Comparison of ENCODE assay signal across 1 cellular context in the genomic region with DNA sequence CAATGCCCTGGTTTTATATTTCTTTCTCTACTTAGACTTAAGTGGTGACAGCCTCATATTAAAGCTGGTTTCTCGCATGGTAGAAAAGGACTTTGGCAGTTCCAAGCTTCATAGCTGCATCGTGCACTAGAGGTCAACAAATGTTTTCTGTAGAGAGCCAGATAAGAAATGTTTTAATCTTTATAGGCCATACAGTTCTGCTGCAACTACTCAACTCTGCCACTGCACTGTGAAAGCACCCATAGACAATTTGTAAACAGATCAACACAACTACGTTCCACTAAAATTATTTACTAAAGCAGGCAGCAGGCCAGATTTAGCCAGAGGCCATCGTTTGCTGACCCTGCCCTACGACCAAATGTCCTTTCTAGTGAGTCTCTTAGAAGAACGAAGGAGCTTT.
TF ChIP-seq lines count a peak whose summit lies in the region.

No MANE protein-coding gene starts in this region.

TF ChIP-seq in K562, 482 proteins besides CTCF, POLR2A, EP300 and RAD21:
- TF ChIP-seq TARDBP (IDR thresholded peaks at IDR 0.05) (no peak), MTF1 (CRISPR knock-in tag; IDR thresholded peaks at IDR 0.05; ENCODE audit: borderline replicate concordance) (no peak), MBD2 (IDR thresholded peaks at IDR 0.05; ENCODE audit: borderline replicate concordance, low read depth) (no peak), NCOR1 (IDR thresholded peaks at IDR 0.05) (peak; percentile 58), ZNF766 (CRISPR knock-in tag; conservative IDR thresholded peaks at IDR 0.05) (no peak), MCM3 (IDR thresholded peaks at IDR 0.05) (no peak), POLR2AphosphoS5 (IDR thresholded peaks at IDR 0.05; ENCODE audit: control insufficient read depth, insufficient read depth, low read depth, low read length) (peak; percentile 63), TAL1 (IDR thresholded peaks at IDR 0.05) (peak; percentile 78), ATF7 (IDR thresholded peaks at IDR 0.05) (no peak), SMAD1 (IDR thresholded peaks at IDR 0.05; ENCODE audit: low read depth, low read length, partially characterized antibody) (no peak), TRIM24 (IDR thresholded peaks at IDR 0.05) (peak; percentile 20 to 58; a peak in 2 of 4 replicates), DPF2 (IDR thresholded peaks at IDR 0.05) (peak; percentile 48; the same call in 1 of the 2 replicates), CC2D1A (IDR thresholded peaks at IDR 0.05) (no peak), ARID1B (IDR thresholded peaks at IDR 0.05) (peak; percentile 77), TCF3 (CRISPR knock-in tag; IDR thresholded peaks at IDR 0.05) (peak; percentile 69), ZNF174 (CRISPR knock-in tag; IDR thresholded peaks at IDR 0.05) (no peak), MTA2 (IDR thresholded peaks at IDR 0.05; ENCODE audit: low read depth) (peak; percentile 58), BRF1 (IDR thresholded peaks at IDR 0.05; ENCODE audit: borderline replicate concordance, extremely low read depth, insufficient read length) (no peak), SOX6 (IDR thresholded peaks at IDR 0.05) (no peak), CCAR2 (IDR thresholded peaks at IDR 0.05; ENCODE audit: low read depth, low read length) (no peak), KDM1A (IDR thresholded peaks at IDR 0.05) (0 out of 4 replicates have a peak, but pooled peaks of 1 of the 2 experiments have one; percentile 15), KHSRP (IDR thresholded peaks at IDR 0.05) (no peak), SAP30 (IDR thresholded peaks at IDR 0.05; ENCODE audit: borderline replicate concordance, insufficient read depth, low read depth, low read length, poor library complexity, severe bottlenecking) (no peak), ZBED1 (IDR thresholded peaks at IDR 0.05) (no peak), SRSF3 (IDR thresholded peaks at IDR 0.05; ENCODE audit: insufficient read depth, low read length) (no peak), ZKSCAN1 (IDR thresholded peaks at IDR 0.05; ENCODE audit: low read depth, low read length) (no peak), MED1 (CRISPR knock-in tag; IDR thresholded peaks at IDR 0.05; ENCODE audit: borderline replicate concordance) (no peak), PML (IDR thresholded peaks at IDR 0.05; ENCODE audit: low read length) (0 out of 2 replicates have a peak, but pooled peaks have one; percentile 37), CHD4 (IDR thresholded peaks at IDR 0.05; ENCODE audit: insufficient read depth, insufficient replicate concordance, low read depth, low read length, poor library complexity, severe bottlenecking) (no peak), TAF15 (IDR thresholded peaks at IDR 0.05; ENCODE audit: low read depth, low read length) (no peak), MAFG (tag; conservative IDR thresholded peaks at IDR 0.05) (no peak), TEAD4 (IDR thresholded peaks at IDR 0.05; ENCODE audit: low read length) (peak; percentile 82), TEAD4 (CRISPR knock-in tag; IDR thresholded peaks at IDR 0.05; ENCODE audit: borderline replicate concordance) (no peak), JUND (IDR thresholded peaks at IDR 0.05; ENCODE audit: borderline replicate concordance, low read depth, low read length) (no peak), JUND (tag; IDR thresholded peaks at IDR 0.05; ENCODE audit: borderline replicate concordance, low read depth, low read length) (no peak), ZNF444 (CRISPR knock-in tag; IDR thresholded peaks at IDR 0.05) (no peak), CBFA2T3 (IDR thresholded peaks at IDR 0.05) (peak; percentile 87), FOXK2 (conservative IDR thresholded peaks at IDR 0.05 in 1 of 2, IDR thresholded peaks at IDR 0.05 in 1 of 2; ENCODE audit: low read depth in 2 of 2) (no peak), PRPF4 (IDR thresholded peaks at IDR 0.05; ENCODE audit: insufficient read depth, low read depth, low read length, poor library complexity, severe bottlenecking) (no peak), TAF7 (tag; IDR thresholded peaks at IDR 0.05) (no peak), PTTG1 (tag; IDR thresholded peaks at IDR 0.05; ENCODE audit: low read depth) (no peak), SMARCC2 (IDR thresholded peaks at IDR 0.05; ENCODE audit: low read depth) (no peak), CBX1 (IDR thresholded peaks at IDR 0.05; ENCODE audit: low read depth) (no peak), PRMT5 (CRISPR knock-in tag; IDR thresholded peaks at IDR 0.05) (no peak), ZNF589 (CRISPR knock-in tag; IDR thresholded peaks at IDR 0.05; ENCODE audit: low read depth) (no peak), PHF20 (IDR thresholded peaks at IDR 0.05; ENCODE audit: partially characterized antibody) (no peak), STAT5A (IDR thresholded peaks at IDR 0.05; ENCODE audit: borderline replicate concordance, low read length) (peak; percentile 42; the same call in 1 of the 2 replicates), NFIC (IDR thresholded peaks at IDR 0.05) (0 out of 2 replicates have a peak, but pooled peaks have one; percentile 29), NFRKB (IDR thresholded peaks at IDR 0.05; ENCODE audit: low read depth) (no peak), CBFA2T2 (conservative IDR thresholded peaks at IDR 0.05) (peak; percentile 75), PTBP1 (IDR thresholded peaks at IDR 0.05; ENCODE audit: low read depth, low read length) (no peak), KDM2B (CRISPR knock-in tag; IDR thresholded peaks at IDR 0.05) (no peak)
- TF ChIP-seq, protein P1, sequence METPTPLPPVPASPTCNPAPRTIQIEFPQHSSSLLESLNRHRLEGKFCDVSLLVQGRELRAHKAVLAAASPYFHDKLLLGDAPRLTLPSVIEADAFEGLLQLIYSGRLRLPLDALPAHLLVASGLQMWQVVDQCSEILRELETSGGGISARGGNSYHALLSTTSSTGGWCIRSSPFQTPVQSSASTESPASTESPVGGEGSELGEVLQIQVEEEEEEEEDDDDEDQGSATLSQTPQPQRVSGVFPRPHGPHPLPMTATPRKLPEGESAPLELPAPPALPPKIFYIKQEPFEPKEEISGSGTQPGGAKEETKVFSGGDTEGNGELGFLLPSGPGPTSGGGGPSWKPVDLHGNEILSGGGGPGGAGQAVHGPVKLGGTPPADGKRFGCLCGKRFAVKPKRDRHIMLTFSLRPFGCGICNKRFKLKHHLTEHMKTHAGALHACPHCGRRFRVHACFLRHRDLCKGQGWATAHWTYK (CRISPR knock-in tag; IDR thresholded peaks at IDR 0.05): no peak
- TF ChIP-seq, protein P2, sequence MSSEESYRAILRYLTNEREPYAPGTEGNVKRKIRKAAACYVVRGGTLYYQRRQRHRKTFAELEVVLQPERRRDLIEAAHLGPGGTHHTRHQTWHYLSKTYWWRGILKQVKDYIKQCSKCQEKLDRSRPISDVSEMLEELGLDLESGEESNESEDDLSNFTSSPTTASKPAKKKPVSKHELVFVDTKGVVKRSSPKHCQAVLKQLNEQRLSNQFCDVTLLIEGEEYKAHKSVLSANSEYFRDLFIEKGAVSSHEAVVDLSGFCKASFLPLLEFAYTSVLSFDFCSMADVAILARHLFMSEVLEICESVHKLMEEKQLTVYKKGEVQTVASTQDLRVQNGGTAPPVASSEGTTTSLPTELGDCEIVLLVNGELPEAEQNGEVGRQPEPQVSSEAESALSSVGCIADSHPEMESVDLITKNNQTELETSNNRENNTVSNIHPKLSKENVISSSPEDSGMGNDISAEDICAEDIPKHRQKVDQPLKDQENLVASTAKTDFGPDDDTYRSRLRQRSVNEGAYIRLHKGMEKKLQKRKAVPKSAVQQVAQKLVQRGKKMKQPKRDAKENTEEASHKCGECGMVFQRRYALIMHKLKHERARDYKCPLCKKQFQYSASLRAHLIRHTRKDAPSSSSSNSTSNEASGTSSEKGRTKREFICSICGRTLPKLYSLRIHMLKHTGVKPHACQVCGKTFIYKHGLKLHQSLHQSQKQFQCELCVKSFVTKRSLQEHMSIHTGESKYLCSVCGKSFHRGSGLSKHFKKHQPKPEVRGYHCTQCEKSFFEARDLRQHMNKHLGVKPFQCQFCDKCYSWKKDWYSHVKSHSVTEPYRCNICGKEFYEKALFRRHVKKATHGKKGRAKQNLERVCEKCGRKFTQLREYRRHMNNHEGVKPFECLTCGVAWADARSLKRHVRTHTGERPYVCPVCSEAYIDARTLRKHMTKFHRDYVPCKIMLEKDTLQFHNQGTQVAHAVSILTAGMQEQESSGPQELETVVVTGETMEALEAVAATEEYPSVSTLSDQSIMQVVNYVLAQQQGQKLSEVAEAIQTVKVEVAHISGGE (CRISPR knock-in tag; IDR thresholded peaks at IDR 0.05): no peak
- TF ChIP-seq, protein P3, sequence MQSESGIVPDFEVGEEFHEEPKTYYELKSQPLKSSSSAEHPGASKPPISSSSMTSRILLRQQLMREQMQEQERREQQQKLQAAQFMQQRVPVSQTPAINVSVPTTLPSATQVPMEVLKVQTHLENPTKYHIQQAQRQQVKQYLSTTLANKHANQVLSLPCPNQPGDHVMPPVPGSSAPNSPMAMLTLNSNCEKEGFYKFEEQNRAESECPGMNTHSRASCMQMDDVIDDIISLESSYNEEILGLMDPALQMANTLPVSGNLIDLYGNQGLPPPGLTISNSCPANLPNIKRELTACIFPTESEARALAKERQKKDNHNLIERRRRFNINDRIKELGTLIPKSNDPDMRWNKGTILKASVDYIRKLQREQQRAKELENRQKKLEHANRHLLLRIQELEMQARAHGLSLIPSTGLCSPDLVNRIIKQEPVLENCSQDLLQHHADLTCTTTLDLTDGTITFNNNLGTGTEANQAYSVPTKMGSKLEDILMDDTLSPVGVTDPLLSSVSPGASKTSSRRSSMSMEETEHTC (IDR thresholded peaks at IDR 0.05): no peak
- TF ChIP-seq, protein P4, sequence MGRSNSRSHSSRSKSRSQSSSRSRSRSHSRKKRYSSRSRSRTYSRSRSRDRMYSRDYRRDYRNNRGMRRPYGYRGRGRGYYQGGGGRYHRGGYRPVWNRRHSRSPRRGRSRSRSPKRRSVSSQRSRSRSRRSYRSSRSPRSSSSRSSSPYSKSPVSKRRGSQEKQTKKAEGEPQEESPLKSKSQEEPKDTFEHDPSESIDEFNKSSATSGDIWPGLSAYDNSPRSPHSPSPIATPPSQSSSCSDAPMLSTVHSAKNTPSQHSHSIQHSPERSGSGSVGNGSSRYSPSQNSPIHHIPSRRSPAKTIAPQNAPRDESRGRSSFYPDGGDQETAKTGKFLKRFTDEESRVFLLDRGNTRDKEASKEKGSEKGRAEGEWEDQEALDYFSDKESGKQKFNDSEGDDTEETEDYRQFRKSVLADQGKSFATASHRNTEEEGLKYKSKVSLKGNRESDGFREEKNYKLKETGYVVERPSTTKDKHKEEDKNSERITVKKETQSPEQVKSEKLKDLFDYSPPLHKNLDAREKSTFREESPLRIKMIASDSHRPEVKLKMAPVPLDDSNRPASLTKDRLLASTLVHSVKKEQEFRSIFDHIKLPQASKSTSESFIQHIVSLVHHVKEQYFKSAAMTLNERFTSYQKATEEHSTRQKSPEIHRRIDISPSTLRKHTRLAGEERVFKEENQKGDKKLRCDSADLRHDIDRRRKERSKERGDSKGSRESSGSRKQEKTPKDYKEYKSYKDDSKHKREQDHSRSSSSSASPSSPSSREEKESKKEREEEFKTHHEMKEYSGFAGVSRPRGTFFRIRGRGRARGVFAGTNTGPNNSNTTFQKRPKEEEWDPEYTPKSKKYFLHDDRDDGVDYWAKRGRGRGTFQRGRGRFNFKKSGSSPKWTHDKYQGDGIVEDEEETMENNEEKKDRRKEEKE (IDR thresholded peaks at IDR 0.05; ENCODE audit: borderline replicate concordance in 1 of 2, control insufficient read depth in 1 of 2, low read depth in 2 of 2, low read length in 1 of 2): no peak
- TF ChIP-seq, protein P5, sequence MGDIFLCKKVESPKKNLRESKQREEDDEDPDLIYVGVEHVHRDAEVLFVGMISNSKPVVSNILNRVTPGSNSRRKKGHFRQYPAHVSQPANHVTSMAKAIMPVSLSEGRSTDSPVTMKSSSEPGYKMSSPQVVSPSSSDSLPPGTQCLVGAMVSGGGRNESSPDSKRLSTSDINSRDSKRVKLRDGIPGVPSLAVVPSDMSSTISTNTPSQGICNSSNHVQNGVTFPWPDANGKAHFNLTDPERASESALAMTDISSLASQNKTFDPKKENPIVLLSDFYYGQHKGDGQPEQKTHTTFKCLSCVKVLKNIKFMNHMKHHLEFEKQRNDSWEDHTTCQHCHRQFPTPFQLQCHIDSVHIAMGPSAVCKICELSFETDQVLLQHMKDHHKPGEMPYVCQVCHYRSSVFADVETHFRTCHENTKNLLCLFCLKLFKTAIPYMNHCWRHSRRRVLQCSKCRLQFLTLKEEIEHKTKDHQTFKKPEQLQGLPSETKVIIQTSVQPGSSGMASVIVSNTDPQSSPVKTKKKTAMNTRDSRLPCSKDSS (IDR thresholded peaks at IDR 0.05; ENCODE audit: low read depth, partially characterized antibody): no peak
- TF ChIP-seq, protein P6, sequence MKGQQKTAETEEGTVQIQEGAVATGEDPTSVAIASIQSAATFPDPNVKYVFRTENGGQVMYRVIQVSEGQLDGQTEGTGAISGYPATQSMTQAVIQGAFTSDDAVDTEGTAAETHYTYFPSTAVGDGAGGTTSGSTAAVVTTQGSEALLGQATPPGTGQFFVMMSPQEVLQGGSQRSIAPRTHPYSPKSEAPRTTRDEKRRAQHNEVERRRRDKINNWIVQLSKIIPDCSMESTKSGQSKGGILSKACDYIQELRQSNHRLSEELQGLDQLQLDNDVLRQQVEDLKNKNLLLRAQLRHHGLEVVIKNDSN (CRISPR knock-in tag; IDR thresholded peaks at IDR 0.05): no peak
